Comparison of ENCODE assay signal across 2 cellular contexts in genomic region chr17:21551081-21551881, GRCh38.
TF ChIP-seq lines count a peak whose summit lies in the region.

No MANE protein-coding gene starts in this region.

TF ChIP-seq in HEK293, 187 proteins besides CTCF, POLR2A, EP300 and RAD21 (continued from another document and continues in another):
- TF ChIP-seq ZNF18 (tag by site-specific recombination; IDR thresholded peaks at IDR 0.05) (0 out of 2 replicates have a peak, but pooled peaks have one; percentile 12), ZNF785 (tag by site-specific recombination; IDR thresholded peaks at IDR 0.05) (no peak), ZNF416 (tag by site-specific recombination; IDR thresholded peaks at IDR 0.05) (no peak), PRDM2 (tag by site-specific recombination; IDR thresholded peaks at IDR 0.05; ENCODE audit: borderline replicate concordance) (no peak), BCL6B (tag by site-specific recombination; IDR thresholded peaks at IDR 0.05) (no peak), ZNF280C (tag by site-specific recombination; IDR thresholded peaks at IDR 0.05) (no peak), ZNF223 (tag by site-specific recombination; IDR thresholded peaks at IDR 0.05) (no peak), ZNF501 (tag by site-specific recombination; IDR thresholded peaks at IDR 0.05) (peak; percentile 95), SCRT2 (tag by site-specific recombination; IDR thresholded peaks at IDR 0.05) (no peak), ZNF473 (tag by site-specific recombination; IDR thresholded peaks at IDR 0.05) (no peak), OSR2 (tag by site-specific recombination; IDR thresholded peaks at IDR 0.05) (no peak), ZNF544 (tag by site-specific recombination; IDR thresholded peaks at IDR 0.05) (no peak), ZFP37 (tag by site-specific recombination; IDR thresholded peaks at IDR 0.05) (peak; percentile 86; the same call in 1 of the 2 replicates), ZNF623 (tag by site-specific recombination; IDR thresholded peaks at IDR 0.05) (no peak)

TF ChIP-seq in HepG2, 621 proteins besides CTCF, POLR2A, EP300 and RAD21 (continued from another document and continues in another):
- TF ChIP-seq, protein P1, sequence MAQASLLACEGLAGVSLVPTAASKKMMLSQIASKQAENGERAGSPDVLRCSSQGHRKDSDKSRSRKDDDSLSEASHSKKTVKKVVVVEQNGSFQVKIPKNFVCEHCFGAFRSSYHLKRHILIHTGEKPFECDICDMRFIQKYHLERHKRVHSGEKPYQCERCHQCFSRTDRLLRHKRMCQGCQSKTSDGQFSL (CRISPR knock-in tag; IDR thresholded peaks at IDR 0.05): 0 out of 2 replicates have a peak, but pooled peaks have one; percentile 46
- TF ChIP-seq SMAD3 (CRISPR knock-in tag; IDR thresholded peaks at IDR 0.05) (0 out of 2 replicates have a peak, but pooled peaks have one; percentile 53), ISL2 (CRISPR knock-in tag; IDR thresholded peaks at IDR 0.05) (0 out of 2 replicates have a peak, but pooled peaks have one; percentile 42), ZNF703 (CRISPR knock-in tag; IDR thresholded peaks at IDR 0.05; ENCODE audit: borderline replicate concordance) (0 out of 2 replicates have a peak, but pooled peaks have one; percentile 48), ZNF17 (CRISPR knock-in tag; IDR thresholded peaks at IDR 0.05) (no peak), SALL1 (CRISPR knock-in tag; IDR thresholded peaks at IDR 0.05) (peak; percentile 66; the same call in 1 of the 2 replicates), GABPB1 (CRISPR knock-in tag; IDR thresholded peaks at IDR 0.05) (peak; percentile 62), ZNF724P (CRISPR knock-in tag; IDR thresholded peaks at IDR 0.05; ENCODE audit: borderline replicate concordance) (peak; percentile 21; the same call in 1 of the 2 replicates), ZNF44 (CRISPR knock-in tag; IDR thresholded peaks at IDR 0.05) (0 out of 2 replicates have a peak, but pooled peaks have one; percentile 73), BATF2 (CRISPR knock-in tag; IDR thresholded peaks at IDR 0.05) (no peak), PHF21A (CRISPR knock-in tag; IDR thresholded peaks at IDR 0.05) (peak; percentile 53; the same call in 1 of the 2 replicates), ZNF160 (CRISPR knock-in tag; IDR thresholded peaks at IDR 0.05) (0 out of 2 replicates have a peak, but pooled peaks have one; percentile 38), PCBP1 (IDR thresholded peaks at IDR 0.05; ENCODE audit: borderline replicate concordance, low read depth, low read length) (no peak), ZNF367 (CRISPR knock-in tag; IDR thresholded peaks at IDR 0.05; ENCODE audit: borderline replicate concordance) (0 out of 2 replicates have a peak, but pooled peaks have one; percentile 30), NKX3-1 (CRISPR knock-in tag; IDR thresholded peaks at IDR 0.05) (0 out of 2 replicates have a peak, but pooled peaks have one; percentile 58), RARG (CRISPR knock-in tag; IDR thresholded peaks at IDR 0.05; ENCODE audit: low read depth) (no peak), FOXC1 (CRISPR knock-in tag; IDR thresholded peaks at IDR 0.05; ENCODE audit: borderline replicate concordance) (peak; percentile 85), KDM2A (CRISPR knock-in tag; IDR thresholded peaks at IDR 0.05; ENCODE audit: borderline replicate concordance, low read depth) (peak; percentile 76), ATM (IDR thresholded peaks at IDR 0.05; ENCODE audit: borderline replicate concordance) (no peak), ZNF350 (CRISPR knock-in tag; IDR thresholded peaks at IDR 0.05; ENCODE audit: borderline replicate concordance, low read depth) (peak; percentile 79; the same call in 1 of the 2 replicates), ZNF891 (CRISPR knock-in tag; IDR thresholded peaks at IDR 0.05) (peak; percentile 58; the same call in 1 of the 2 replicates)
- TF ChIP-seq, protein P2, sequence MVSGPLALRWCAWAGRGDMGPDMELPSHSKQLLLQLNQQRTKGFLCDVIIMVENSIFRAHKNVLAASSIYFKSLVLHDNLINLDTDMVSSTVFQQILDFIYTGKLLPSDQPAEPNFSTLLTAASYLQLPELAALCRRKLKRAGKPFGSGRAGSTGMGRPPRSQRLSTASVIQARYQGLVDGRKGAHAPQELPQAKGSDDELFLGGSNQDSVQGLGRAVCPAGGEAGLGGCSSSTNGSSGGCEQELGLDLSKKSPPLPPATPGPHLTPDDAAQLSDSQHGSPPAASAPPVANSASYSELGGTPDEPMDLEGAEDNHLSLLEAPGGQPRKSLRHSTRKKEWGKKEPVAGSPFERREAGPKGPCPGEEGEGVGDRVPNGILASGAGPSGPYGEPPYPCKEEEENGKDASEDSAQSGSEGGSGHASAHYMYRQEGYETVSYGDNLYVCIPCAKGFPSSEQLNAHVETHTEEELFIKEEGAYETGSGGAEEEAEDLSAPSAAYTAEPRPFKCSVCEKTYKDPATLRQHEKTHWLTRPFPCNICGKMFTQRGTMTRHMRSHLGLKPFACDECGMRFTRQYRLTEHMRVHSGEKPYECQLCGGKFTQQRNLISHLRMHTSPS (CRISPR knock-in tag; IDR thresholded peaks at IDR 0.05; ENCODE audit: low read depth): 0 out of 2 replicates have a peak, but pooled peaks have one; percentile 24
- TF ChIP-seq, protein P3, sequence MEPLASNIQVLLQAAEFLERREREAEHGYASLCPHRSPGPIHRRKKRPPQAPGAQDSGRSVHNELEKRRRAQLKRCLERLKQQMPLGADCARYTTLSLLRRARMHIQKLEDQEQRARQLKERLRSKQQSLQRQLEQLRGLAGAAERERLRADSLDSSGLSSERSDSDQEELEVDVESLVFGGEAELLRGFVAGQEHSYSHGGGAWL (CRISPR knock-in tag; IDR thresholded peaks at IDR 0.05): 0 out of 2 replicates have a peak, but pooled peaks have one; percentile 30
- TF ChIP-seq, protein P4, sequence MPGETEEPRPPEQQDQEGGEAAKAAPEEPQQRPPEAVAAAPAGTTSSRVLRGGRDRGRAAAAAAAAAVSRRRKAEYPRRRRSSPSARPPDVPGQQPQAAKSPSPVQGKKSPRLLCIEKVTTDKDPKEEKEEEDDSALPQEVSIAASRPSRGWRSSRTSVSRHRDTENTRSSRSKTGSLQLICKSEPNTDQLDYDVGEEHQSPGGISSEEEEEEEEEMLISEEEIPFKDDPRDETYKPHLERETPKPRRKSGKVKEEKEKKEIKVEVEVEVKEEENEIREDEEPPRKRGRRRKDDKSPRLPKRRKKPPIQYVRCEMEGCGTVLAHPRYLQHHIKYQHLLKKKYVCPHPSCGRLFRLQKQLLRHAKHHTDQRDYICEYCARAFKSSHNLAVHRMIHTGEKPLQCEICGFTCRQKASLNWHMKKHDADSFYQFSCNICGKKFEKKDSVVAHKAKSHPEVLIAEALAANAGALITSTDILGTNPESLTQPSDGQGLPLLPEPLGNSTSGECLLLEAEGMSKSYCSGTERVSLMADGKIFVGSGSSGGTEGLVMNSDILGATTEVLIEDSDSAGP (CRISPR knock-in tag; IDR thresholded peaks at IDR 0.05; ENCODE audit: borderline replicate concordance): peak; percentile 68; the same call in 1 of the 2 replicates
- TF ChIP-seq, protein P5, sequence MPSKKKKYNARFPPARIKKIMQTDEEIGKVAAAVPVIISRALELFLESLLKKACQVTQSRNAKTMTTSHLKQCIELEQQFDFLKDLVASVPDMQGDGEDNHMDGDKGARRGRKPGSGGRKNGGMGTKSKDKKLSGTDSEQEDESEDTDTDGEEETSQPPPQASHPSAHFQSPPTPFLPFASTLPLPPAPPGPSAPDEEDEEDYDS (CRISPR knock-in tag; IDR thresholded peaks at IDR 0.05): 0 out of 2 replicates have a peak, but pooled peaks have one; percentile 31
- TF ChIP-seq, protein P6, sequence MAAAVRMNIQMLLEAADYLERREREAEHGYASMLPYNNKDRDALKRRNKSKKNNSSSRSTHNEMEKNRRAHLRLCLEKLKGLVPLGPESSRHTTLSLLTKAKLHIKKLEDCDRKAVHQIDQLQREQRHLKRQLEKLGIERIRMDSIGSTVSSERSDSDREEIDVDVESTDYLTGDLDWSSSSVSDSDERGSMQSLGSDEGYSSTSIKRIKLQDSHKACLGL (CRISPR knock-in tag; IDR thresholded peaks at IDR 0.05): peak; percentile 57; the same call in 1 of the 2 replicates
- TF ChIP-seq, protein P7, sequence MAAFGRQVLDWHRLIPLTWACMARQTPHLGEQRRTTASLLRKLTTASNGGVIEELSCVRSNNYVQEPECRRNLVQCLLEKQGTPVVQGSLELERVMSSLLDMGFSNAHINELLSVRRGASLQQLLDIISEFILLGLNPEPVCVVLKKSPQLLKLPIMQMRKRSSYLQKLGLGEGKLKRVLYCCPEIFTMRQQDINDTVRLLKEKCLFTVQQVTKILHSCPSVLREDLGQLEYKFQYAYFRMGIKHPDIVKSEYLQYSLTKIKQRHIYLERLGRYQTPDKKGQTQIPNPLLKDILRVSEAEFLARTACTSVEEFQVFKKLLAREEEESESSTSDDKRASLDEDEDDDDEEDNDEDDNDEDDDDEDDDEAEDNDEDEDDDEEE (CRISPR knock-in tag; IDR thresholded peaks at IDR 0.05): 0 out of 2 replicates have a peak, but pooled peaks have one; percentile 6
- TF ChIP-seq, protein P8, sequence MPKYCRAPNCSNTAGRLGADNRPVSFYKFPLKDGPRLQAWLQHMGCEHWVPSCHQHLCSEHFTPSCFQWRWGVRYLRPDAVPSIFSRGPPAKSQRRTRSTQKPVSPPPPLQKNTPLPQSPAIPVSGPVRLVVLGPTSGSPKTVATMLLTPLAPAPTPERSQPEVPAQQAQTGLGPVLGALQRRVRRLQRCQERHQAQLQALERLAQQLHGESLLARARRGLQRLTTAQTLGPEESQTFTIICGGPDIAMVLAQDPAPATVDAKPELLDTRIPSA (CRISPR knock-in tag; IDR thresholded peaks at IDR 0.05; ENCODE audit: borderline replicate concordance): 0 out of 2 replicates have a peak, but pooled peaks have one; percentile 51
- TF ChIP-seq, protein P9, sequence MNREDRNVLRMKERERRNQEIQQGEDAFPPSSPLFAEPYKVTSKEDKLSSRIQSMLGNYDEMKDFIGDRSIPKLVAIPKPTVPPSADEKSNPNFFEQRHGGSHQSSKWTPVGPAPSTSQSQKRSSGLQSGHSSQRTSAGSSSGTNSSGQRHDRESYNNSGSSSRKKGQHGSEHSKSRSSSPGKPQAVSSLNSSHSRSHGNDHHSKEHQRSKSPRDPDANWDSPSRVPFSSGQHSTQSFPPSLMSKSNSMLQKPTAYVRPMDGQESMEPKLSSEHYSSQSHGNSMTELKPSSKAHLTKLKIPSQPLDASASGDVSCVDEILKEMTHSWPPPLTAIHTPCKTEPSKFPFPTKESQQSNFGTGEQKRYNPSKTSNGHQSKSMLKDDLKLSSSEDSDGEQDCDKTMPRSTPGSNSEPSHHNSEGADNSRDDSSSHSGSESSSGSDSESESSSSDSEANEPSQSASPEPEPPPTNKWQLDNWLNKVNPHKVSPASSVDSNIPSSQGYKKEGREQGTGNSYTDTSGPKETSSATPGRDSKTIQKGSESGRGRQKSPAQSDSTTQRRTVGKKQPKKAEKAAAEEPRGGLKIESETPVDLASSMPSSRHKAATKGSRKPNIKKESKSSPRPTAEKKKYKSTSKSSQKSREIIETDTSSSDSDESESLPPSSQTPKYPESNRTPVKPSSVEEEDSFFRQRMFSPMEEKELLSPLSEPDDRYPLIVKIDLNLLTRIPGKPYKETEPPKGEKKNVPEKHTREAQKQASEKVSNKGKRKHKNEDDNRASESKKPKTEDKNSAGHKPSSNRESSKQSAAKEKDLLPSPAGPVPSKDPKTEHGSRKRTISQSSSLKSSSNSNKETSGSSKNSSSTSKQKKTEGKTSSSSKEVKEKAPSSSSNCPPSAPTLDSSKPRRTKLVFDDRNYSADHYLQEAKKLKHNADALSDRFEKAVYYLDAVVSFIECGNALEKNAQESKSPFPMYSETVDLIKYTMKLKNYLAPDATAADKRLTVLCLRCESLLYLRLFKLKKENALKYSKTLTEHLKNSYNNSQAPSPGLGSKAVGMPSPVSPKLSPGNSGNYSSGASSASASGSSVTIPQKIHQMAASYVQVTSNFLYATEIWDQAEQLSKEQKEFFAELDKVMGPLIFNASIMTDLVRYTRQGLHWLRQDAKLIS (CRISPR knock-in tag; IDR thresholded peaks at IDR 0.05): no peak
- TF ChIP-seq, protein P10, sequence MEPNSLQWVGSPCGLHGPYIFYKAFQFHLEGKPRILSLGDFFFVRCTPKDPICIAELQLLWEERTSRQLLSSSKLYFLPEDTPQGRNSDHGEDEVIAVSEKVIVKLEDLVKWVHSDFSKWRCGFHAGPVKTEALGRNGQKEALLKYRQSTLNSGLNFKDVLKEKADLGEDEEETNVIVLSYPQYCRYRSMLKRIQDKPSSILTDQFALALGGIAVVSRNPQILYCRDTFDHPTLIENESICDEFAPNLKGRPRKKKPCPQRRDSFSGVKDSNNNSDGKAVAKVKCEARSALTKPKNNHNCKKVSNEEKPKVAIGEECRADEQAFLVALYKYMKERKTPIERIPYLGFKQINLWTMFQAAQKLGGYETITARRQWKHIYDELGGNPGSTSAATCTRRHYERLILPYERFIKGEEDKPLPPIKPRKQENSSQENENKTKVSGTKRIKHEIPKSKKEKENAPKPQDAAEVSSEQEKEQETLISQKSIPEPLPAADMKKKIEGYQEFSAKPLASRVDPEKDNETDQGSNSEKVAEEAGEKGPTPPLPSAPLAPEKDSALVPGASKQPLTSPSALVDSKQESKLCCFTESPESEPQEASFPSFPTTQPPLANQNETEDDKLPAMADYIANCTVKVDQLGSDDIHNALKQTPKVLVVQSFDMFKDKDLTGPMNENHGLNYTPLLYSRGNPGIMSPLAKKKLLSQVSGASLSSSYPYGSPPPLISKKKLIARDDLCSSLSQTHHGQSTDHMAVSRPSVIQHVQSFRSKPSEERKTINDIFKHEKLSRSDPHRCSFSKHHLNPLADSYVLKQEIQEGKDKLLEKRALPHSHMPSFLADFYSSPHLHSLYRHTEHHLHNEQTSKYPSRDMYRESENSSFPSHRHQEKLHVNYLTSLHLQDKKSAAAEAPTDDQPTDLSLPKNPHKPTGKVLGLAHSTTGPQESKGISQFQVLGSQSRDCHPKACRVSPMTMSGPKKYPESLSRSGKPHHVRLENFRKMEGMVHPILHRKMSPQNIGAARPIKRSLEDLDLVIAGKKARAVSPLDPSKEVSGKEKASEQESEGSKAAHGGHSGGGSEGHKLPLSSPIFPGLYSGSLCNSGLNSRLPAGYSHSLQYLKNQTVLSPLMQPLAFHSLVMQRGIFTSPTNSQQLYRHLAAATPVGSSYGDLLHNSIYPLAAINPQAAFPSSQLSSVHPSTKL (CRISPR knock-in tag; IDR thresholded peaks at IDR 0.05): peak; percentile 63; the same call in 1 of the 2 replicates
- TF ChIP-seq, protein P11, sequence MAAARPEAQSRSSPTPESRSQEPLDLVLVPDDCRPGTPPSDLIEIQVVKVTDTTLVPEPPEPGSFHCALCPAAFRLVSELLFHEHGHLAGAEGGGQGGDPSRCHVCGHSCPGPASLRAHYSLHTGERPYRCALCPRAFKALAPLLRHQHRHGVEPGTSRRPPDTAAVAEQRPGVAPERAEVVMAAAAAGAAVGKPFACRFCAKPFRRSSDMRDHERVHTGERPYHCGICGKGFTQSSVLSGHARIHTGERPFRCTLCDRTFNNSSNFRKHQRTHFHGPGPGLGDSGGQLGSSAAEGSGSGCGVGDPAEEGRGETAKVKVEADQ (CRISPR knock-in tag; IDR thresholded peaks at IDR 0.05; ENCODE audit: borderline replicate concordance): 0 out of 2 replicates have a peak, but pooled peaks have one; percentile 79
